Comparison of ENCODE assay signal across 8 cellular contexts in genomic region chr3:128880455-128880854, GRCh38. TPM values are rescaled to one million over a fixed set of nuclear protein-coding genes. Genes with fewer than 3 reads are reported as not detected.
A peak's percentile ranks its signal among the peaks of the same experiment; 100 is the strongest.
DNase-seq lines count a peak whose midpoint lies in the region; ATAC-seq, FAIRE-seq and TF ChIP-seq lines count a peak whose summit lies in the region.
"Not testable (repeated sequence)": the region's sequence is repeated elsewhere in the genome, so short reads cannot be mapped to it uniquely, and the experiment has no call there.

No MANE protein-coding gene starts in this region.

- H3K36me3 ChIP-seq in OCI-LY1 (ENCODE audit: insufficient read depth, low read length): peaks cover 55% of the 10 kb centered on the region
- not testable (repeated sequence) for H3K36me3 ChIP-seq in bronchial epithelial cell (ENCODE audit: control insufficient read depth, insufficient read depth, low read length)
- H3K36me3 ChIP-seq in gastrocnemius medialis: peaks cover 0 to 11% of the 10 kb centered on the region in 2 donors

- DNase-seq in GM12865 (ENCODE audit: low read depth); activated CD8-positive, alpha-beta T cell treated with anti-CD3 and anti-CD28 coated beads, Interleukin-2, amount 10 ng/mL, durations not matched to agents 7 days and 5 days; bronchial epithelial cell (ENCODE audit: low read depth); glutamatergic neuron; mesothelial cell of epicardium (ENCODE audit: low spot score in 2 of 2, unreplicated experiment in 2 of 2); gastrocnemius medialis: not testable (repeated sequence)

- peaks cover 22% of the 10 kb centered on the region for H3K36me3 Mint-ChIP-seq in activated CD8-positive, alpha-beta T cell treated with anti-CD3 and anti-CD28 coated beads, Interleukin-2, amount 10 ng/mL, durations not matched to agents 7 days and 5 days (ENCODE audit: low read depth)
- not testable (repeated sequence) for H3K36me3 Mint-ChIP-seq in glutamatergic neuron (ENCODE audit: unreplicated experiment); mesothelial cell of epicardium

- H2AFZ ChIP-seq in OCI-LY1 (ENCODE audit: low read length): not testable (repeated sequence)

- FAIRE-seq in bronchial epithelial cell (lab: Jason Lieb, UNC): not testable (repeated sequence)

- intact Hi-C loops in gastrocnemius medialis (cut with DNase I; ENCODE audit: low total_unique reads): not testable (repeated sequence)

- H3K9me3 ChIP-seq in OCI-LY1 (ENCODE audit: low read length); gastrocnemius medialis: not testable (repeated sequence)

- peak overlapping the region; percentile 83 for H3K4me3 Mint-ChIP-seq in activated CD8-positive, alpha-beta T cell treated with anti-CD3 and anti-CD28 coated beads, Interleukin-2, amount 10 ng/mL, durations not matched to agents 7 days and 5 days
- H3K4me3 Mint-ChIP-seq in glutamatergic neuron (ENCODE audit: unreplicated experiment) (peak overlapping the region; percentile 95), mesothelial cell of epicardium (peak overlapping the region; percentile 80)

- H3K4me1 ChIP-seq in OCI-LY1 (ENCODE audit: insufficient read depth, low read length, severe bottlenecking) (peaks cover 47% of the 10 kb centered on the region), gastrocnemius medialis (peaks cover 41 to 51% of the 10 kb centered on the region in 2 donors)

- H3K4me1 Mint-ChIP-seq in activated CD8-positive, alpha-beta T cell treated with anti-CD3 and anti-CD28 coated beads, Interleukin-2, amount 10 ng/mL, durations not matched to agents 7 days and 5 days (ENCODE audit: low read depth): peaks cover 58% of the 10 kb centered on the region
- H3K4me1 Mint-ChIP-seq in glutamatergic neuron (ENCODE audit: low read depth, unreplicated experiment): peaks cover 35% of the 10 kb centered on the region
- H3K4me1 Mint-ChIP-seq in mesothelial cell of epicardium: peaks cover 45% of the 10 kb centered on the region

- not testable (repeated sequence) for H3K9me3 Mint-ChIP-seq in activated CD8-positive, alpha-beta T cell treated with anti-CD3 and anti-CD28 coated beads, Interleukin-2, amount 10 ng/mL, durations not matched to agents 7 days and 5 days (ENCODE audit: insufficient read depth); mesothelial cell of epicardium
- H3K9me3 Mint-ChIP-seq in glutamatergic neuron (ENCODE audit: unreplicated experiment): peaks cover 19% of the 10 kb centered on the region

- H3K79me2 ChIP-seq in OCI-LY1 (ENCODE audit: insufficient read depth, low read length): peaks cover 56% of the 10 kb centered on the region

- peak overlapping the region; percentile 90 for H3K27ac Mint-ChIP-seq in activated CD8-positive, alpha-beta T cell treated with anti-CD3 and anti-CD28 coated beads, Interleukin-2, amount 10 ng/mL, durations not matched to agents 7 days and 5 days
- H3K27ac Mint-ChIP-seq in glutamatergic neuron (ENCODE audit: unreplicated experiment) (peak overlapping the region; percentile 91), mesothelial cell of epicardium (peak overlapping the region; percentile 98)

- TF ChIP-seq CTCF in 22Rv1 (IDR thresholded peaks at IDR 0.05); GM12865 (IDR thresholded peaks at IDR 0.05; ENCODE audit: insufficient read depth, low read depth, low read length, missing control alignments); OCI-LY1 (IDR thresholded peaks at IDR 0.05; ENCODE audit: low read length); bronchial epithelial cell (IDR thresholded peaks at IDR 0.05; ENCODE audit: insufficient read depth, low read length, severe bottlenecking); glutamatergic neuron (IDR thresholded peaks at IDR 0.05; ENCODE audit: partially characterized antibody, unreplicated experiment); mesothelial cell of epicardium (IDR thresholded peaks at IDR 0.05; ENCODE audit: unreplicated experiment); gastrocnemius medialis (IDR thresholded peaks at IDR 0.05 in 4 of 5, conservative IDR thresholded peaks at IDR 0.05 in 1 of 5): not testable (repeated sequence)

- H3K9ac ChIP-seq in OCI-LY1 (ENCODE audit: low read length): peak overlapping the region; percentile 93

- H3K27me3 ChIP-seq in OCI-LY1 (ENCODE audit: insufficient read depth, low read length); bronchial epithelial cell (ENCODE audit: control insufficient read depth, insufficient read depth, low read length); gastrocnemius medialis: not testable (repeated sequence)

- not testable (repeated sequence) for TF ChIP-seq POLR2A in gastrocnemius medialis (IDR thresholded peaks at IDR 0.05)

- not testable (repeated sequence) for H3K9me2 ChIP-seq in OCI-LY1 (ENCODE audit: low read depth, low read length)

- H3K4me3 ChIP-seq in GM12865 (ENCODE audit: low read depth, low read length) (peak overlapping the region; percentile 95), OCI-LY1 (ENCODE audit: low read depth, low read length, poor library complexity, severe bottlenecking) (peak overlapping the region; percentile 87), bronchial epithelial cell (ENCODE audit: low read depth, low read length) (peak overlapping the region; percentile 73), gastrocnemius medialis (peak overlapping the region; percentile 64 to 91 (median 78))

- CTCF ChIA-PET in activated CD8-positive, alpha-beta T cell treated with anti-CD3 and anti-CD28 coated beads, Interleukin-2, amount 10 ng/mL, durations not matched to agents 7 days and 5 days (lab: Charles Lee): interaction anchor here (1.0 to 7.0 kb wide), 6 partner anchors 34 to 199 kb away, joined by 3 to 75 read pairs (median 33); no protein-coding TSS in a partner anchor

- POLR2A ChIA-PET in activated CD8-positive, alpha-beta T cell treated with anti-CD3 and anti-CD28 coated beads, Interleukin-2, amount 10 ng/mL, durations not matched to agents 7 days and 5 days (lab: Charles Lee): interaction anchor here (1.0 to 3.0 kb wide), 2 partner anchors 263 to 436 kb away, joined by 3 to 15 read pairs; a partner anchor contains a TSS

- ATAC-seq in activated CD8-positive, alpha-beta T cell treated with anti-CD3 and anti-CD28 coated beads, Interleukin-2, amount 10 ng/mL, durations not matched to agents 7 days and 5 days; gastrocnemius medialis: not testable (repeated sequence)

- not testable (repeated sequence) for H3K27me3 Mint-ChIP-seq in activated CD8-positive, alpha-beta T cell treated with anti-CD3 and anti-CD28 coated beads, Interleukin-2, amount 10 ng/mL, durations not matched to agents 7 days and 5 days (ENCODE audit: low read depth); glutamatergic neuron (ENCODE audit: unreplicated experiment); mesothelial cell of epicardium (ENCODE audit: low read depth)

- peak overlapping the region; percentile 92 for H3K4me2 ChIP-seq in OCI-LY1 (ENCODE audit: low read length)

- in situ Hi-C loops in gastrocnemius medialis (cut with MboI; ENCODE audit: low sequenced_read_pairs in 4 of 4): not testable (repeated sequence)

- H3F3A ChIP-seq in OCI-LY1 (ENCODE audit: insufficient read depth, low read length): not testable (repeated sequence)

- H3K27ac ChIP-seq in 22Rv1 (peak overlapping the region; percentile 75; the same call in 1 of the 2 replicates), gastrocnemius medialis (peak overlapping the region; percentile 86 to 96 (median 92))
- not testable (repeated sequence) for H3K27ac ChIP-seq in OCI-LY1 (ENCODE audit: low read depth, low read length, poor library complexity, severe bottlenecking)

- H4K20me1 ChIP-seq in OCI-LY1 (ENCODE audit: insufficient read depth, low read length): not testable (repeated sequence)

RNA-seq across cellular contexts. Expression of gene ACAD9, which starts 1.0 kb away (rescaled TPM):
- 10 to 100 TPM; 61.3 to 68.3 TPM for total RNA-seq in activated CD8-positive, alpha-beta T cell treated with anti-CD3 and anti-CD28 coated beads, Interleukin-2, amount 10 ng/mL, durations not matched to agents 7 days and 5 days
- total RNA-seq in bronchial epithelial cell (23.7 and 24.7 TPM in 2 replicates), glutamatergic neuron (ENCODE audit: unreplicated experiment) (44.1 TPM), mesothelial cell of epicardium (54.9 to 61.8 TPM (median 61.8 TPM) in 3 replicates), gastrocnemius medialis (10 to 100 TPM; 26.3 to 43.0 (median 37.5) TPM)
